Comparison of ENCODE assay signal across 14 cellular contexts in genomic region chr3:25338158-25338725, GRCh38.
DNase-seq lines count a peak whose midpoint lies in the region; ATAC-seq lines count a peak whose summit lies in the region.
"Had no signal": no experiment of that assay in that cellular context is flagged by ENCODE, and none has a peak within 500 bp of the region (broad histone marks: within the 10 kb centered on the region; RNA-seq: fewer than 3 reads in every experiment).

No MANE protein-coding gene starts in this region.

- H3K9me3 Mint-ChIP-seq in effector memory CD8-positive, alpha-beta T cell, result no peaks in the 10 kb centered on the region

- DNase-seq in MV-4-11 (lab: John Stamatoyannopoulos, UW) (peak; percentile 52), NCI-H69 (lab: John Stamatoyannopoulos, UW) (peak; percentile 68), islet precursor cell (peak; percentile 78), mucosa of gallbladder (ENCODE audit: low spot score) (peak; percentile 33), inferior parietal cortex (ENCODE audit: extremely low spot score) (no peak)
- no peak for DNase-seq in stimulated activated CD4-positive, alpha-beta T cell treated with anti-CD3 and anti-CD28 coated beads, Interleukin-2, amount 100 ng/mL, for 24 hours
- DNase-seq in effector memory CD8-positive, alpha-beta T cell, result no peak
- DNase-seq: CD8-positive, alpha-beta T cell; H7; Karpas-422; MM.1S; NCI-H146; NCI-H82; SHP77 had no signal

- no peak for ATAC-seq in effector memory CD8-positive, alpha-beta T cell (replicated peaks)
- ATAC-seq: CD8-positive, alpha-beta T cell had no signal

- H3K27ac Mint-ChIP-seq in effector memory CD8-positive, alpha-beta T cell, result no peak overlapping the region
- H3K27ac Mint-ChIP-seq: CD8-positive, alpha-beta T cell had no signal

- no peaks in the 10 kb centered on the region for H3K27me3 Mint-ChIP-seq in effector memory CD8-positive, alpha-beta T cell

- H3K4me3 Mint-ChIP-seq in effector memory CD8-positive, alpha-beta T cell, result no peak overlapping the region
- H3K4me3 Mint-ChIP-seq: CD8-positive, alpha-beta T cell had no signal

- H3K36me3 Mint-ChIP-seq in effector memory CD8-positive, alpha-beta T cell (ENCODE audit: insufficient read depth), result no peaks in the 10 kb centered on the region
- H3K36me3 Mint-ChIP-seq: CD8-positive, alpha-beta T cell had no signal

- no peaks in the 10 kb centered on the region for H3K4me1 Mint-ChIP-seq in effector memory CD8-positive, alpha-beta T cell (ENCODE audit: low read depth in 2 of 2)

Comparison
In these comparisons a context has a peak if more than half of its experiments do, and no peak if none do; other contexts are left out.
1. DNase-seq: peak in MV-4-11 (single experiment), NCI-H69 (single experiment), islet precursor cell (single experiment) and mucosa of gallbladder (single experiment); none in stimulated activated CD4-positive, alpha-beta T cell treated with anti-CD3 and anti-CD28 coated beads, Interleukin-2, amount 100 ng/mL, for 24 hours (0 of 2), inferior parietal cortex (single experiment) and effector memory CD8-positive, alpha-beta T cell (0 of 3).